In the genomic region with DNA sequence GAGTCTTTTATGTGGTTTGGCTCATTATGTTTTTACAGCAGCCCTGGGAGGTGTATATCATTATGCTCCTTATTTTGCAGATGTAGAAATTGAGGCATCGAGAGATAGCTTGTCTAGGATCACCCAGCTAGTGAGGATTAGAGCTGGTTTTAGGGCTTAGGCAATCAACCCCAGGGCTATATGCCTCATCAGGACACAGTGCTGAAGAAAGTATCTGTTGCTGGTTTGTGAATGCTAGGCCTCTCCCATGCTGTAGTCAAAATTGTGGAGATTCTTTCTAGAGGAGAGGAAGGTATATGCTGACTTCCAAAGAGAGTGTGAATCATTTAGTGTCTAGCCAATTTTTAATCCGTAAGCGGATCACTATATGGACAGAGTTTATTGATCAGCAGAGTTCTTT, we compare ENCODE assay signal across 16 cellular contexts.
A peak's percentile ranks its signal among the peaks of the same experiment; 100 is the strongest.
DNase-seq lines count a peak whose midpoint lies in the region; ATAC-seq, FAIRE-seq and TF ChIP-seq lines count a peak whose summit lies in the region.
"Had no signal": no experiment of that assay in that cellular context is flagged by ENCODE, and none has a peak within 500 bp of the region (broad histone marks: within the 10 kb centered on the region; RNA-seq: fewer than 3 reads in every experiment).

No MANE protein-coding gene starts in this region.

- WGBS in mammary epithelial cell (ENCODE audit: low coverage, missing lambda C conversion rate), result 90% methylated on average over 3 of the region's 3 CpGs
- WGBS in smooth muscle cell (ENCODE audit: low lambda C conversion rate), result 65% methylated on average over 3 of the region's 3 CpGs
- 95% methylated on average over 3 of the region's 3 CpGs for WGBS in right cardiac atrium

- H3K27me3 ChIP-seq in mammary epithelial cell (ENCODE audit: insufficient read depth, low read length) (no peaks in the 10 kb centered on the region), smooth muscle cell (ENCODE audit: low read depth) (no peaks in the 10 kb centered on the region), right cardiac atrium (ENCODE audit: control insufficient read depth, insufficient read depth) (no peaks in the 10 kb centered on the region)

- H3K36me3 Mint-ChIP-seq in T-cell, result no peaks in the 10 kb centered on the region
- no peaks in the 10 kb centered on the region for H3K36me3 Mint-ChIP-seq in activated naive CD8-positive, alpha-beta T cell treated with anti-CD3 and anti-CD28 coated beads for 36 hours
- H3K36me3 Mint-ChIP-seq: CD4-positive, CD25-positive, alpha-beta regulatory T cell had no signal

- peak; percentile 60 for FAIRE-seq in GM12892 (lab: Jason Lieb, UNC)
- FAIRE-seq: GM18507, K562 had no signal

- TF ChIP-seq CTCF in mammary epithelial cell (conservative IDR thresholded peaks at IDR 0.05 in 1 of 2, IDR thresholded peaks at IDR 0.05 in 1 of 2; ENCODE audit: extremely low read depth in 1 of 2, insufficient read depth in 1 of 2, low read depth in 1 of 2, low read length in 2 of 2), result no peak
- no peak for TF ChIP-seq CTCF in smooth muscle cell (IDR thresholded peaks at IDR 0.05; ENCODE audit: borderline replicate concordance, insufficient read depth, poor library complexity, severe bottlenecking)

- H3F3A ChIP-seq in smooth muscle cell (ENCODE audit: low read depth), result peaks cover 4% of the 10 kb centered on the region

- H3K9ac ChIP-seq in mammary epithelial cell (ENCODE audit: insufficient read depth, low read length), result no peak overlapping the region
- no peak overlapping the region for H3K9ac ChIP-seq in smooth muscle cell (ENCODE audit: low read depth)

- H3K9me3 ChIP-seq in mammary epithelial cell (replicated peaks; ENCODE audit: insufficient read depth, low read length), result no peaks in the 10 kb centered on the region
- no peaks in the 10 kb centered on the region for H3K9me3 ChIP-seq in smooth muscle cell (replicated peaks; ENCODE audit: low read depth)
- no peaks in the 10 kb centered on the region for H3K9me3 ChIP-seq in right cardiac atrium (ENCODE audit: control insufficient read depth, low read length)

- H3K36me3 ChIP-seq in mammary epithelial cell (ENCODE audit: insufficient read depth, low read length) (no peaks in the 10 kb centered on the region), smooth muscle cell (ENCODE audit: low read depth) (no peaks in the 10 kb centered on the region)

- H4K20me1 ChIP-seq in mammary epithelial cell (ENCODE audit: insufficient read depth, low read length) (no peaks in the 10 kb centered on the region), smooth muscle cell (ENCODE audit: low read depth) (peaks cover 5% of the 10 kb centered on the region)

- H3K4me3 ChIP-seq in Jurkat, Clone E6-1 (ENCODE audit: low read length), result no peak overlapping the region
- H3K4me3 ChIP-seq in mammary epithelial cell (replicated peaks in 1 of 3; ENCODE audit: insufficient read depth in 1 of 3, low read depth in 2 of 3, low read length in 3 of 3) (no peak overlapping the region), smooth muscle cell (no peak overlapping the region), right cardiac atrium (ENCODE audit: low read length) (no peak overlapping the region)
- H3K4me3 ChIP-seq: K562 had no signal

- in situ Hi-C loops in mammary epithelial cell (cut with MboI; ENCODE audit: low sequenced_read_pairs in 2 of 2), result no loop called here

- no peak overlapping the region for H3K27ac Mint-ChIP-seq in T-cell
- no peak overlapping the region for H3K27ac Mint-ChIP-seq in activated naive CD8-positive, alpha-beta T cell treated with anti-CD3 and anti-CD28 coated beads for 36 hours
- H3K27ac Mint-ChIP-seq: CD4-positive, CD25-positive, alpha-beta regulatory T cell had no signal

- no peaks in the 10 kb centered on the region for H3K4me1 ChIP-seq in mammary epithelial cell (ENCODE audit: insufficient read depth, low read length)
- no peaks in the 10 kb centered on the region for H3K4me1 ChIP-seq in smooth muscle cell (ENCODE audit: low read depth)
- H3K4me1 ChIP-seq in right cardiac atrium (ENCODE audit: control insufficient read depth, insufficient read depth, low read length), result no peaks in the 10 kb centered on the region

- H3K79me2 ChIP-seq in mammary epithelial cell (ENCODE audit: insufficient read depth, low read length), result no peaks in the 10 kb centered on the region
- H3K79me2 ChIP-seq in smooth muscle cell (ENCODE audit: low read depth), result no peaks in the 10 kb centered on the region

- no peaks in the 10 kb centered on the region for H3K9me3 Mint-ChIP-seq in T-cell
- H3K9me3 Mint-ChIP-seq in activated naive CD8-positive, alpha-beta T cell treated with anti-CD3 and anti-CD28 coated beads for 36 hours, result no peaks in the 10 kb centered on the region

- ATAC-seq in T-cell (replicated peaks in 1 of 4) (no peak), right cardiac atrium (no peak)
- ATAC-seq: K562 had no signal

- no peak for TF ChIP-seq POLR2A in GM12892 (IDR thresholded peaks at IDR 0.05; ENCODE audit: low read depth, low read length)

- no peak overlapping the region for H3K4me3 Mint-ChIP-seq in T-cell
- H3K4me3 Mint-ChIP-seq in activated naive CD8-positive, alpha-beta T cell treated with anti-CD3 and anti-CD28 coated beads for 36 hours, result no peak overlapping the region
- H3K4me3 Mint-ChIP-seq: CD4-positive, CD25-positive, alpha-beta regulatory T cell had no signal

- intact Hi-C loops in mammary epithelial cell (cut with micrococcal nuclease) (loop anchor here (5.0 kb wide), 1 partner anchor 84 kb away; a partner anchor contains a TSS), right cardiac atrium (cut with DNase I) (no loop called here)

- no peak overlapping the region for H3K27ac ChIP-seq in mammary epithelial cell (ENCODE audit: insufficient read depth, low read depth, low read length)
- no peak overlapping the region for H3K27ac ChIP-seq in smooth muscle cell (ENCODE audit: low read depth)
- no peak overlapping the region for H3K27ac ChIP-seq in right cardiac atrium (ENCODE audit: low read length)

- H3K4me1 Mint-ChIP-seq in T-cell, result no peaks in the 10 kb centered on the region
- no peaks in the 10 kb centered on the region for H3K4me1 Mint-ChIP-seq in activated naive CD8-positive, alpha-beta T cell treated with anti-CD3 and anti-CD28 coated beads for 36 hours
- H3K4me1 Mint-ChIP-seq: CD4-positive, CD25-positive, alpha-beta regulatory T cell had no signal

- H2AFZ ChIP-seq in mammary epithelial cell (ENCODE audit: low read depth, low read length), result no peak overlapping the region
- H2AFZ ChIP-seq in smooth muscle cell (ENCODE audit: low read depth), result no peak overlapping the region

- CTCF ChIA-PET in mammary epithelial cell (lab: Charles Lee; ENCODE audit: low non-redundant PET), result interaction anchor here (0.6 kb wide), 1 partner anchor 101 kb away, joined by 3 read pairs; no protein-coding TSS in a partner anchor
- CTCF ChIA-PET in T-cell (lab: Charles Lee), result no interaction called here

- no TSS peak for BruUV-seq in mammary epithelial cell (replicated peaks; lab: Mats Ljungman, UMichigan)

- H3K4me2 ChIP-seq in mammary epithelial cell (ENCODE audit: insufficient read depth, low read depth, low read length) (no peak overlapping the region), smooth muscle cell (peak overlapping the region; percentile 29)

- peaks cover 7 to 25% of the 10 kb centered on the region in 2 donors for H3K27me3 Mint-ChIP-seq in T-cell
- no peaks in the 10 kb centered on the region for H3K27me3 Mint-ChIP-seq in activated naive CD8-positive, alpha-beta T cell treated with anti-CD3 and anti-CD28 coated beads for 36 hours

- DNase-seq in GM12892 (ENCODE audit: insufficient read length), result no peak
- DNase-seq in Jurkat, Clone E6-1 (ENCODE audit: low read depth, low spot score), result peak; percentile 8
- DNase-seq in mammary epithelial cell, result peak; percentile 66
- DNase-seq in smooth muscle cell (lab: John Stamatoyannopoulos, UW; ENCODE audit: unreplicated experiment), result no peak
- no peak for DNase-seq in T-cell
- DNase-seq in right cardiac atrium, result no peak
- no peak for DNase-seq in activated naive CD8-positive, alpha-beta T cell treated with anti-CD3 and anti-CD28 coated beads for 36 hours
- DNase-seq: CD4-positive, CD25-positive, alpha-beta regulatory T cell; NCI-H1092 treated with DMSO at 0.1 percent for 48 hours; NCI-H1436 treated with DMSO at 0.1 percent for 48 hours; NCI-H2029; NCI-H226; NCI-H510A treated with DMSO at 0.1 percent for 48 hours; SHP77 had no signal

- dilution Hi-C loops in mammary epithelial cell (cut with HindIII; ENCODE audit: low sequenced_read_pairs), result no loop called here

- POLR2A ChIA-PET in T-cell (lab: Charles Lee), result no interaction called here

Comparison
In these comparisons a context has a peak if more than half of its experiments do, and no peak if none do; other contexts are left out.
1. DNase-seq: peak in Jurkat, Clone E6-1 (single experiment) and mammary epithelial cell (single experiment); none in GM12892 (single experiment), smooth muscle cell (single experiment), T-cell (0 of 34), right cardiac atrium (0 of 3) and activated naive CD8-positive, alpha-beta T cell treated with anti-CD3 and anti-CD28 coated beads for 36 hours (single experiment).